In the genomic region with DNA sequence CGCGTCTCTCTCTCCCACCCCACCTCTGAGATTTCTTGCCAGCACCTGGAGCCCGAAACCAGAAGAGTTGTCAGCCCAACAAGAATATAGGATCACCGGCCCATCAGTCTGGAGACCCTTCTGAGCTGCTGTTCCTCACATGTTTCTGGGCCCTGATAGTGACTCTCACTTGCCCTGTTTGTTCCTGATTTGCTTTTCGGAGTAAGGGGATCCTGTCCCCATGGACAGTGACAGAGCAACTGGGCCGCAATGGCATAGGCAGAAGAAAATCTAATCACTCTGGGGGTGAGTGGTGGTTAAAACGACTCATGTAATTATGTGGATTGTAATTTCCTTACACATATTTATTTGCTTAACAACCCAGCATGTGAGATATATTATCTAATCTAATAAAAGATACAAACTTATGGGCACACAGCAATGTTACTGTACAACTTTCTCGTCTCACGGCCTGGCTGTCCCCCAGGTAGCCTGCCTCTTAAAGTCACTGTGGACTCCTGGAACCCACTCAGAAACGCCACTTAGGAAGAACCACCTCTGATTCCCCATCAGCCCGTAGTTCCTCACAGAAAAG, we compare ENCODE assay signal across 8 cellular contexts. TPM values are rescaled to one million over a fixed set of nuclear protein-coding genes. Genes with fewer than 3 reads are reported as not detected.
DNase-seq lines count a peak whose midpoint lies in the region; ATAC-seq and TF ChIP-seq lines count a peak whose summit lies in the region.

No MANE protein-coding gene starts in this region.

- H3K36me3 Mint-ChIP-seq in T-helper 2 cell treated with Interferon-gamma antibody and Interleukin-4, amounts not matched to agents 5 μg/mL and 100 μg/mL, for 36 hours (ENCODE audit: low read depth): no peaks in the 10 kb centered on the region
- no peaks in the 10 kb centered on the region for H3K36me3 Mint-ChIP-seq in activated T-helper 2 cell treated with anti-CD3 and anti-CD28 coated beads, Interferon-gamma antibody, Interleukin-2, Interleukin-4, amounts not matched to agents 10 μg/mL and 5 μg/mL and 100 μg/mL, durations not matched to agents 14 hours and 24 hours and 36 hours (ENCODE audit: low read depth)

- no peak for ATAC-seq in thoracic aorta (ENCODE audit: insufficient number of reproducible peaks, low FRiP score, low read depth)
- ATAC-seq in HG02798 (IDR thresholded peaks at IDR 0.05; ENCODE audit: poor library complexity, unreplicated experiment): no peak

- no peak overlapping the region for H3K27ac Mint-ChIP-seq in T-helper 2 cell treated with Interferon-gamma antibody and Interleukin-4, amounts not matched to agents 5 μg/mL and 100 μg/mL, for 36 hours
- H3K27ac Mint-ChIP-seq in activated T-helper 2 cell treated with anti-CD3 and anti-CD28 coated beads, Interferon-gamma antibody, Interleukin-2, Interleukin-4, amounts not matched to agents 10 μg/mL and 5 μg/mL and 100 μg/mL, durations not matched to agents 14 hours and 24 hours and 36 hours: no peak overlapping the region

- H3K9me3 ChIP-seq in thoracic aorta: no peaks in the 10 kb centered on the region

- peaks cover 3 to 30% of the 10 kb centered on the region in 2 donors for H3K4me1 ChIP-seq in thoracic aorta (ENCODE audit: control insufficient read depth in 1 of 2, low read depth in 2 of 2)

- H3K4me1 Mint-ChIP-seq in T-helper 2 cell treated with Interferon-gamma antibody and Interleukin-4, amounts not matched to agents 5 μg/mL and 100 μg/mL, for 36 hours (ENCODE audit: low read depth): no peaks in the 10 kb centered on the region
- H3K4me1 Mint-ChIP-seq in activated T-helper 2 cell treated with anti-CD3 and anti-CD28 coated beads, Interferon-gamma antibody, Interleukin-2, Interleukin-4, amounts not matched to agents 10 μg/mL and 5 μg/mL and 100 μg/mL, durations not matched to agents 14 hours and 24 hours and 36 hours (ENCODE audit: low read depth): peaks cover 2% of the 10 kb centered on the region

- no peaks in the 10 kb centered on the region for H3K9me3 Mint-ChIP-seq in T-helper 2 cell treated with Interferon-gamma antibody and Interleukin-4, amounts not matched to agents 5 μg/mL and 100 μg/mL, for 36 hours
- no peaks in the 10 kb centered on the region for H3K9me3 Mint-ChIP-seq in activated T-helper 2 cell treated with anti-CD3 and anti-CD28 coated beads, Interferon-gamma antibody, Interleukin-2, Interleukin-4, amounts not matched to agents 10 μg/mL and 5 μg/mL and 100 μg/mL, durations not matched to agents 14 hours and 24 hours and 36 hours

- H3K27ac ChIP-seq in thoracic aorta: peak overlapping the region; percentile 80

- peaks cover 60% of the 10 kb centered on the region for H3K27me3 Mint-ChIP-seq in T-helper 2 cell treated with Interferon-gamma antibody and Interleukin-4, amounts not matched to agents 5 μg/mL and 100 μg/mL, for 36 hours (ENCODE audit: low read depth)
- peaks cover 67% of the 10 kb centered on the region for H3K27me3 Mint-ChIP-seq in activated T-helper 2 cell treated with anti-CD3 and anti-CD28 coated beads, Interferon-gamma antibody, Interleukin-2, Interleukin-4, amounts not matched to agents 10 μg/mL and 5 μg/mL and 100 μg/mL, durations not matched to agents 14 hours and 24 hours and 36 hours (ENCODE audit: low read depth)

- no peak for TF ChIP-seq CTCF in thoracic aorta (IDR thresholded peaks at IDR 0.05)

- no peak for DNase-seq in T-helper 2 cell treated with Interferon-gamma antibody and Interleukin-4, amounts not matched to agents 5 μg/mL and 100 μg/mL, for 36 hours (ENCODE audit: low spot score)
- no peak for DNase-seq in T-helper 2 cell
- no peak for DNase-seq in activated T-helper 2 cell treated with anti-CD3 and anti-CD28 coated beads, Interferon-gamma antibody, Interleukin-2, Interleukin-4, amounts not matched to agents 10 μg/mL and 5 μg/mL and 100 μg/mL, durations not matched to agents 14 hours and 24 hours and 36 hours (ENCODE audit: low spot score)
- DNase-seq in left kidney (ENCODE audit: low read depth, low spot score): peak; percentile 64
- no peak for DNase-seq in thoracic aorta (ENCODE audit: low spot score)
- DNase-seq in NCI-H1092 treated with DMSO at 0.1 percent for 48 hours (lab: John Stamatoyannopoulos, UW): no peak
- DNase-seq in stimulated activated naive CD4-positive, alpha-beta T cell (lab: John Stamatoyannopoulos, UW): no peak

- H3K4me3 ChIP-seq in thoracic aorta: peak overlapping the region; percentile 91

- peak overlapping the region; percentile 59 for H3K4me3 Mint-ChIP-seq in T-helper 2 cell treated with Interferon-gamma antibody and Interleukin-4, amounts not matched to agents 5 μg/mL and 100 μg/mL, for 36 hours
- peak overlapping the region; percentile 74 for H3K4me3 Mint-ChIP-seq in activated T-helper 2 cell treated with anti-CD3 and anti-CD28 coated beads, Interferon-gamma antibody, Interleukin-2, Interleukin-4, amounts not matched to agents 10 μg/mL and 5 μg/mL and 100 μg/mL, durations not matched to agents 14 hours and 24 hours and 36 hours (ENCODE audit: low read depth)

- intact Hi-C loops in activated T-helper 2 cell treated with anti-CD3 and anti-CD28 coated beads, Interferon-gamma antibody, Interleukin-2, Interleukin-4, amounts not matched to agents 10 μg/mL and 5 μg/mL and 100 μg/mL, durations not matched to agents 14 hours and 24 hours and 36 hours (cut with micrococcal nuclease): no loop called here

- H3K36me3 ChIP-seq in thoracic aorta: no peaks in the 10 kb centered on the region

- no peaks in the 10 kb centered on the region for H3K27me3 ChIP-seq in thoracic aorta (replicated peaks; ENCODE audit: insufficient read depth)

RNA-seq across cellular contexts. Expression of gene SMAD9, which starts 0.7 kb away (rescaled TPM):
- not detected in 2 replicates for total RNA-seq in activated T-helper 2 cell treated with anti-CD3 and anti-CD28 coated beads, Interferon-gamma antibody, Interleukin-2, Interleukin-4, amounts not matched to agents 10 μg/mL and 5 μg/mL and 100 μg/mL, durations not matched to agents 14 hours and 24 hours and 36 hours
- total RNA-seq in thoracic aorta: 10 to 100 TPM; 34.9 to 36.6 TPM

Comparison
In these comparisons a context has a peak if more than half of its experiments do, and no peak if none do; other contexts are left out.
1. RNA of gene SMAD9, which starts 0.7 kb away (total RNA-seq): 34.9 to 36.6 TPM in thoracic aorta; not detected in activated T-helper 2 cell treated with anti-CD3 and anti-CD28 coated beads, Interferon-gamma antibody, Interleukin-2, Interleukin-4, amounts not matched to agents 10 μg/mL and 5 μg/mL and 100 μg/mL, durations not matched to agents 14 hours and 24 hours and 36 hours; every median in the first group is over 10 times any median in the second.